ENCODE assay signal across 17 cellular contexts in genomic region chr1:84845357-84845756, GRCh38. TPM values are rescaled to one million over a fixed set of nuclear protein-coding genes. Genes with fewer than 3 reads are reported as not detected.
DNase-seq lines count a peak whose midpoint lies in the region; ATAC-seq and TF ChIP-seq lines count a peak whose summit lies in the region.
"Had no signal": no experiment of that assay in that cellular context is flagged by ENCODE, and none has a peak within 500 bp of the region (broad histone marks: within the 10 kb centered on the region; RNA-seq: fewer than 3 reads in every experiment).

No MANE protein-coding gene starts in this region.

- POLR2A ChIA-PET in HEK293 (lab: Yijun Ruan, JAX) = no interaction called here

- TF ChIP-seq CTCF in HEK293 (tag by site-specific recombination; IDR thresholded peaks at IDR 0.05) = no peak
- TF ChIP-seq CTCF in neural cell (IDR thresholded peaks at IDR 0.05; ENCODE audit: poor library complexity, severe bottlenecking) = no peak

- DNase-seq in NCI-H2081 (lab: John Stamatoyannopoulos, UW) (peak; percentile 29 to 69), D341Med (ENCODE audit: low spot score) (no peak)
- DNase-seq: C1 segment of cervical spinal cord; Caco-2; CD4-positive, alpha-beta memory T cell; DMS 273 treated with DMSO at 0.1 percent for 48 hours; DMS53; DMS79 treated with DMSO at 0.1 percent for 48 hours; GF-D8; GM23248; H7; HCEC 1CT; HFFc6 had no signal

- H3K27me3 ChIP-seq in neural cell (ENCODE audit: insufficient read depth, low read depth, low read length) = no peaks in the 10 kb centered on the region

- no peak overlapping the region for H2AFZ ChIP-seq in neural cell (ENCODE audit: low read depth, low read length)
- H2AFZ ChIP-seq: GM23248 had no signal

- H3K4me2 ChIP-seq in neural cell (ENCODE audit: low read length) = no peak overlapping the region

- TF ChIP-seq EP300 in neural cell (conservative IDR thresholded peaks at IDR 0.05; ENCODE audit: poor library complexity, severe bottlenecking) = no peak

- no peaks in the 10 kb centered on the region for H4K20me1 ChIP-seq in neural cell (ENCODE audit: insufficient read depth)

- no peak overlapping the region for H3K27ac ChIP-seq in HEK293 (ENCODE audit: extremely low read depth, low read depth, low read length)
- peak overlapping the region; percentile 69 for H3K27ac ChIP-seq in neural cell (ENCODE audit: low read length)
- H3K27ac ChIP-seq: GM23248 had no signal

- H3K4me1 ChIP-seq in HEK293 (ENCODE audit: control insufficient read depth, insufficient read depth, low read length) = peaks cover 17% of the 10 kb centered on the region
- H3K4me1 ChIP-seq: Caco-2 had no signal

- peaks cover 4% of the 10 kb centered on the region for H3F3A ChIP-seq in neural cell (ENCODE audit: insufficient read depth, low read length, poor library complexity, severe bottlenecking)

- H3K36me3 ChIP-seq in HEK293 (ENCODE audit: control insufficient read depth in 2 of 2, insufficient read depth in 1 of 2, low read length in 2 of 2) (no peaks in the 10 kb centered on the region), neural cell (ENCODE audit: insufficient read depth, low read length) (no peaks in the 10 kb centered on the region)

- H3K9me3 ChIP-seq in HEK293 (ENCODE audit: control insufficient read depth, insufficient read depth, low read depth, low read length) = no peaks in the 10 kb centered on the region
- H3K9me3 ChIP-seq in neural cell (ENCODE audit: low read length) = no peaks in the 10 kb centered on the region
- H3K9me3 ChIP-seq: Caco-2 had no signal

- H3K79me2 ChIP-seq in neural cell (replicated peaks; ENCODE audit: insufficient read depth, low read length) = no peaks in the 10 kb centered on the region

- no peaks in the 10 kb centered on the region for H3K9me2 ChIP-seq in neural cell (ENCODE audit: insufficient read depth, low read length)

- ATAC-seq in HG02678 (IDR thresholded peaks at IDR 0.05; ENCODE audit: unreplicated experiment) = no peak
- no peak for ATAC-seq in GM18505 (IDR thresholded peaks at IDR 0.05; ENCODE audit: unreplicated experiment)

- H3K4me3 ChIP-seq in HEK293 (ENCODE audit: low read depth, low read length) = no peak overlapping the region
- H3K4me3 ChIP-seq in neural cell (ENCODE audit: low read length) = no peak overlapping the region
- H3K4me3 ChIP-seq: GM23248 had no signal

- TF ChIP-seq RAD21 in neural cell (conservative IDR thresholded peaks at IDR 0.05) = no peak

- no peak overlapping the region for H3K9ac ChIP-seq in neural cell (ENCODE audit: low read length)
- H3K9ac ChIP-seq: GM23248 had no signal

- CTCF ChIA-PET in HEK293 (lab: Yijun Ruan, JAX) = interaction anchor here (0.6 kb wide), 1 partner anchor 687 kb away, joined by 3 read pairs; no protein-coding TSS in a partner anchor

- no peak for TF ChIP-seq POLR2A in GM18505 (IDR thresholded peaks at IDR 0.05; ENCODE audit: borderline replicate concordance, extremely low read depth, insufficient read depth, insufficient read length)

TF ChIP-seq in HEK293, 187 proteins besides CTCF, POLR2A, EP300 and RAD21 (continues in another document):
- TF ChIP-seq ZNF350 (tag by site-specific recombination; IDR thresholded peaks at IDR 0.05) (no peak), ZNF362 (tag by site-specific recombination; IDR thresholded peaks at IDR 0.05) (no peak), ZNF488 (tag by site-specific recombination; IDR thresholded peaks at IDR 0.05) (no peak), SP2 (tag by site-specific recombination; IDR thresholded peaks at IDR 0.05) (no peak), ZBTB7A (tag by site-specific recombination; IDR thresholded peaks at IDR 0.05; ENCODE audit: low read depth) (no peak), ZXDB (tag by site-specific recombination; IDR thresholded peaks at IDR 0.05) (no peak)

TF ChIP-seq in neural cell, 6 proteins besides CTCF, POLR2A, EP300 and RAD21:
- TF ChIP-seq MXI1 (conservative IDR thresholded peaks at IDR 0.05; ENCODE audit: poor library complexity, severe bottlenecking) = no peak
- TF ChIP-seq POLR2AphosphoS5 (IDR thresholded peaks at IDR 0.05) = no peak
- TF ChIP-seq TAF1 (IDR thresholded peaks at IDR 0.05; ENCODE audit: low read depth) = no peak
- no peak for TF ChIP-seq REST (IDR thresholded peaks at IDR 0.05; ENCODE audit: borderline replicate concordance)
- TF ChIP-seq SMC3 (conservative IDR thresholded peaks at IDR 0.05; ENCODE audit: poor library complexity) = no peak

RNA-seq across cellular contexts. Expression of gene LPAR3, which starts 47.6 kb away (rescaled TPM):
- 0.54 TPM in 1 of 2 replicates, not detected in the other for polyA plus RNA-seq in neural cell
- not detected in 2 replicates for polyA minus RNA-seq in neural cell
- polyA plus RNA-seq: GM23248 had no signal
